In the genomic region with DNA sequence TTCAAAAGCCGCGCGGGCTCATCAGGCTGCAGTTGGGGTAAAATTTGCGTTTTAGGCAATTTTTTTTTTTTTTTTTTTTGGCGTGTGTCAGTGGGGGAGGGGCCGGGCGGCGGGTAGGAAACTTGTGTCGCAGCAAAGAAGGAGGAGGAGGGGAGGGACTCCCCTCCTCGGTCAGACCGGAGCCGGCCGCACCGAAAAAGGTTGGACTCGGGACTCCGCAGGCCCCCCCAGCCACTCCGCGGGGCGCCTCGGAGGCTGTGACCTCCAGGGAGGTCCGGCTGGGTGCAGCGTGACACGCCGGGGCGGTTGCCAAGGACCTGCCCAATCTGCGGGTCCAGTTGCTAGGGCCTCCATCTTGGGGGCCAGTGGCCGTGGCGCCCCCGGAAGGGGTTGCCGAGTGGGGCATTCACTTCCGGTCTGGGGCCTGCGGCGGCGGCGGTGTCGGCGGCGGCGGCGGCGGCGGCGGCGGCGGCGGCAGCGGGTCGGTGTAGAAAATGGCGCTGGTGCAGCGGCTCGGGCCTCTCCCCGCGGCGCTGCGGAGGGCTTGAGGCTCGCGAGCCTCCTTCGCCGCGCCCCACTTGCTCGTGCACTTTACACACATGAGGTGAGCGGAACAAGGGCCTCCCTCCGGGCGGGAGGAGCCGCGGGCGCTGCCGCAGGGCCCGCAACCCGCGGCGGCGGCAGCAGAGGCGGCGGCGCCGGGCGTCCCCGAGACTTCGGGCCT, we compare ENCODE assay signal across 8 cellular contexts. TPM values are rescaled to one million over a fixed set of nuclear protein-coding genes. Genes with fewer than 3 reads are reported as not detected.
DNase-seq lines count a peak whose midpoint lies in the region; ATAC-seq and TF ChIP-seq lines count a peak whose summit lies in the region.

A gene (plus strand): TSS at position 409 of the 724 bp plus-strand sequence. CDS start 191 bp downstream, at position 600.

- H3K9me3 ChIP-seq in Panc1 (ENCODE audit: control insufficient read depth, insufficient read depth, low read depth, low read length) (no peaks in the 10 kb centered on the region), esophagus squamous epithelium (no peaks in the 10 kb centered on the region)

- in situ Hi-C loops in Panc1 (cut with HindIII; ENCODE audit: low pct_unique_long_range_greater_than_20kb, low sequenced_read_pairs) = no loop called here

- TF ChIP-seq POLR2A in esophagus squamous epithelium (IDR thresholded peaks at IDR 0.05) = peak in 3 of 4 donors; percentile 53 to 79 (median 58)

- H3K36me3 ChIP-seq in Panc1 (ENCODE audit: control insufficient read depth, insufficient read depth, low read length) (peaks cover 7% of the 10 kb centered on the region), esophagus squamous epithelium (peaks cover 0 to 22% (median 0%) of the 10 kb centered on the region in 3 donors)

- peaks cover 25% of the 10 kb centered on the region for H3K4me1 ChIP-seq in Panc1 (ENCODE audit: control insufficient read depth, insufficient read depth, low read length)
- H3K4me1 ChIP-seq in esophagus squamous epithelium = peaks cover 21 to 53% (median 23%) of the 10 kb centered on the region in 3 donors

- CTCF ChIA-PET in Panc1 (lab: Charles Lee) = no interaction called here

- TF ChIP-seq CTCF in Panc1 (IDR thresholded peaks at IDR 0.05) = no peak
- peak in 1 of 6 experiments; percentile 25 for TF ChIP-seq CTCF in esophagus squamous epithelium (IDR thresholded peaks at IDR 0.05)

- H3K27ac ChIP-seq in Panc1 (ENCODE audit: low read length) (peak within 1 kb of the TSS; percentile 97), esophagus squamous epithelium (peak within 1 kb of the TSS; percentile 95 to 98 (median 96))

- peaks cover 12 to 24% of the 10 kb centered on the region in 2 donors for H3K36me3 Mint-ChIP-seq in activated T-cell treated with anti-CD3 and anti-CD28 coated beads, Interleukin-2, amount 50 U/mL, for 72 hours (ENCODE audit: insufficient read depth in 2 of 2)

- intact Hi-C loops in Panc1 (cut with micrococcal nuclease; ENCODE audit: unreplicated experiment) = no loop called here
- intact Hi-C loops in esophagus squamous epithelium (cut with DNase I) = no loop called here

- H3K27me3 Mint-ChIP-seq in activated T-cell treated with anti-CD3 and anti-CD28 coated beads, Interleukin-2, amount 50 U/mL, for 72 hours (ENCODE audit: low read depth) = no peaks in the 10 kb centered on the region

- H3K27ac Mint-ChIP-seq in activated T-cell treated with anti-CD3 and anti-CD28 coated beads, Interleukin-2, amount 50 U/mL, for 72 hours = peak within 1 kb of the TSS; percentile 100

- H3K4me3 ChIP-seq in Panc1 (ENCODE audit: low read depth in 2 of 2, low read length in 2 of 2) (peak within 1 kb of the TSS; percentile 82 to 85), esophagus squamous epithelium (peak within 1 kb of the TSS; percentile 71 to 86 (median 80))

- peak; percentile 91 for ATAC-seq in GM21515 (IDR thresholded peaks at IDR 0.05; ENCODE audit: unreplicated experiment)
- ATAC-seq in Panc1 = peak; percentile 98
- ATAC-seq in activated T-cell treated with anti-CD3 and anti-CD28 coated beads, Interleukin-2, amount 50 U/mL, for 72 hours (replicated peaks in 1 of 2) = peak; percentile 94

- DNase-seq in DMS 273 treated with DMSO at 0.1 percent for 48 hours (lab: John Stamatoyannopoulos, UW) (peak; percentile 64), HuH-7.5 (ENCODE audit: low spot score) (peak; percentile 74), Panc1 (ENCODE audit: low read depth, low spot score) (no peak), esophagus squamous epithelium (lab: John Stamatoyannopoulos, UW) (peak; percentile 24), myocyte (ENCODE audit: low read depth) (peak; percentile 92)
- DNase-seq in activated T-cell treated with anti-CD3 and anti-CD28 coated beads, Interleukin-2, amount 50 U/mL, for 72 hours = peak; percentile 88
- DNase-seq in stimulated activated CD8-positive, alpha-beta memory T cell treated with anti-CD3 and anti-CD28 coated beads, Interleukin-7, amount 100 ng/mL, for 48 hours (ENCODE audit: extremely low read depth in 1 of 2, low read depth in 1 of 2) = peak; percentile 74 to 75

- 0% methylated on average over 10 to 16 of the region's 80 CpGs for WGBS in esophagus squamous epithelium, 2 donors

- H3K4me1 Mint-ChIP-seq in activated T-cell treated with anti-CD3 and anti-CD28 coated beads, Interleukin-2, amount 50 U/mL, for 72 hours (ENCODE audit: low read depth) = peaks cover 46% of the 10 kb centered on the region

- H3K4me3 Mint-ChIP-seq in activated T-cell treated with anti-CD3 and anti-CD28 coated beads, Interleukin-2, amount 50 U/mL, for 72 hours = peak within 1 kb of the TSS; percentile 98 to 99

- H3K27me3 ChIP-seq in Panc1 (ENCODE audit: control insufficient read depth, insufficient read depth, low read length) = no peaks in the 10 kb centered on the region
- no peaks in the 10 kb centered on the region for H3K27me3 ChIP-seq in esophagus squamous epithelium

- POLR2A ChIA-PET in Panc1 (lab: Charles Lee) = interaction anchor here (0.5 kb wide), 1 partner anchor 1191 kb away, joined by 12 read pairs; no protein-coding TSS in a partner anchor

- BruUV-seq in Panc1 (replicated peaks; lab: Mats Ljungman, UMichigan) = no TSS peak

- H3K9me3 Mint-ChIP-seq in activated T-cell treated with anti-CD3 and anti-CD28 coated beads, Interleukin-2, amount 50 U/mL, for 72 hours = no peaks in the 10 kb centered on the region

RNA-seq across cellular contexts. Expression of the gene that starts here (rescaled TPM):
- total RNA-seq in Panc1 (2021; ENCODE audit: unreplicated experiment) (53.6 TPM), esophagus squamous epithelium (10 to 100 TPM; 12.3 to 34.0 (median 18.5) TPM), myocyte (15.0 and 18.0 TPM in 2 replicates)
- polyA plus RNA-seq in Panc1 (2012; ENCODE audit: insufficient read length) = 36.2 TPM
- 10 to 100 TPM; 37.4 to 39.7 TPM for total RNA-seq in activated T-cell treated with anti-CD3 and anti-CD28 coated beads, Interleukin-2, amount 50 U/mL, for 72 hours
- 16.6 TPM for polyA plus RNA-seq in myocyte (2012)
